In the genomic region with DNA sequence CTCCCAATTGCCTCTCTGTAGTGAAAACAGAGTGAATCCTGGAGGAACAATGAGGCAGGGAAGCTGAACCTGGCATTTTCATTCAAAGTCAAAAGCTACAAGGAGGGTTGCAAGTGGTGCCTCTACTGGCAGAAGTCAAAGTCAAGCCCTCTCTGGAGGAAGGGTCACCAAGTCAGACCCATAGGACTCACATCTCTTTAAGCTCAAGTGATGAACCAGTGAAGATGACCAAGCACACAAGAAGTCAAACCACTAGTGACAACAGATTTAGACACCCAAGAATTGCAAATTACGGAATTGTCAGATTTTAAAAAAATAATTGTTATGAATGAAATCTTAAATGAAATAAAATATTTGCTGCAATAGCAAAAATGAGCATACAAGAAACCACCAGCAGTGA, we compare ENCODE assay signal across 21 cellular contexts.
DNase-seq lines count a peak whose midpoint lies in the region; ATAC-seq, FAIRE-seq and TF ChIP-seq lines count a peak whose summit lies in the region.
"Had no signal": no experiment of that assay in that cellular context is flagged by ENCODE, and none has a peak within 500 bp of the region (broad histone marks: within the 10 kb centered on the region; RNA-seq: fewer than 3 reads in every experiment).

No MANE protein-coding gene starts in this region.

- no peaks in the 10 kb centered on the region for H4K20me1 ChIP-seq in GM12878 (ENCODE audit: control insufficient read depth, insufficient read depth)

- SMC1A ChIA-PET in GM12878 (lab: Charles Lee; ENCODE audit: uncharacterized antibody, unreplicated experiment) = interaction anchor here (0.7 to 13.7 kb wide), 34 partner anchors 11 to 586 kb away, joined by 3 to 343 read pairs (median 5); a partner anchor contains a TSS

- TF ChIP-seq POLR2A in GM12878 (IDR thresholded peaks at IDR 0.05; ENCODE audit: low read depth, low read length) = no peak

- no peak for TF ChIP-seq RAD21 in GM12878 (IDR thresholded peaks at IDR 0.05; ENCODE audit: insufficient read depth, low read depth, low read length)

- no peak for TF ChIP-seq EP300 in GM12878 (IDR thresholded peaks at IDR 0.05; ENCODE audit: borderline replicate concordance in 1 of 2, control insufficient read depth in 1 of 2, low read depth in 2 of 2, low read length in 2 of 2)

- H2AFZ ChIP-seq in GM12878 (ENCODE audit: control insufficient read depth, low read depth, low read length) = no peak overlapping the region

- POLR2A ChIA-PET in GM12878 (lab: Charles Lee) = interaction anchor here (0.7 to 2.7 kb wide), 18 partner anchors 13 to 330 kb away, joined by 3 to 33 read pairs (median 4); a partner anchor contains a TSS

- in situ Hi-C loops in GM12878 (cut with MboI) = no loop called here

- H3K4me1 ChIP-seq in GM12878 (ENCODE audit: control insufficient read depth, insufficient read depth, low read length) = peaks cover 15% of the 10 kb centered on the region
- peaks cover 11% of the 10 kb centered on the region for H3K4me1 ChIP-seq in BE2C
- peaks cover 7% of the 10 kb centered on the region for H3K4me1 ChIP-seq in left ventricle myocardium inferior
- H3K4me1 ChIP-seq: tibial nerve had no signal

- BruUV-seq in GM12878 (replicated peaks; lab: Mats Ljungman, UMichigan) = no TSS peak

- H3K27ac ChIP-seq in GM12878 (ENCODE audit: control insufficient read depth, insufficient read depth) = peak overlapping the region; percentile 35; the same call in 1 of the 2 replicates
- no peak overlapping the region for H3K27ac ChIP-seq in left ventricle myocardium inferior (replicated peaks)
- H3K27ac ChIP-seq: brain microvascular endothelial cell, coronary artery, ovary, tibial nerve had no signal

- no peak overlapping the region for H3K9ac ChIP-seq in GM12878 (ENCODE audit: control insufficient read depth, insufficient read depth, low read length)

- RAD21 ChIA-PET in GM12878 (lab: Charles Lee; ENCODE audit: unreplicated experiment) = interaction anchor here (0.7 to 9.0 kb wide), 25 partner anchors 8 to 683 kb away, joined by 3 to 112 read pairs (median 5); no protein-coding TSS in a partner anchor

- no peaks in the 10 kb centered on the region for H3K79me2 ChIP-seq in GM12878 (ENCODE audit: control insufficient read depth, insufficient read depth, low read length)

- H3K27me3 ChIP-seq in GM12878 (replicated peaks in 1 of 2; ENCODE audit: control insufficient read depth in 2 of 2, insufficient read depth in 2 of 2, low read length in 1 of 2) = no peaks in the 10 kb centered on the region
- H3K27me3 ChIP-seq in BE2C = no peaks in the 10 kb centered on the region
- no peaks in the 10 kb centered on the region for H3K27me3 ChIP-seq in left ventricle myocardium inferior (ENCODE audit: low read depth)
- H3K27me3 ChIP-seq: brain microvascular endothelial cell, ovary, tibial nerve had no signal

- TF ChIP-seq CTCF in GM12865 (IDR thresholded peaks at IDR 0.05; ENCODE audit: insufficient read depth, low read depth, low read length, missing control alignments) = no peak
- no peak for TF ChIP-seq CTCF in GM12878 (IDR thresholded peaks at IDR 0.05 in 2 of 3, conservative IDR thresholded peaks at IDR 0.05 in 1 of 3; ENCODE audit: control insufficient read depth in 2 of 3, extremely low read depth in 1 of 3, insufficient read depth in 1 of 3, low read depth in 3 of 3, low read length in 3 of 3)
- TF ChIP-seq CTCF in BE2C (IDR thresholded peaks at IDR 0.05; ENCODE audit: low read depth, low read length) = no peak
- no peak for TF ChIP-seq CTCF in left ventricle myocardium inferior (IDR thresholded peaks at IDR 0.05; ENCODE audit: borderline replicate concordance)

- peak overlapping the region; percentile 66 for H3K4me2 ChIP-seq in GM12878 (ENCODE audit: control insufficient read depth, insufficient read depth)

- H3K9me3 ChIP-seq in GM12878 (replicated peaks; ENCODE audit: control insufficient read depth, insufficient read depth, low read length) (no peaks in the 10 kb centered on the region), BE2C (no peaks in the 10 kb centered on the region), left ventricle myocardium inferior (replicated peaks) (no peaks in the 10 kb centered on the region)
- H3K9me3 ChIP-seq: ovary, tibial nerve had no signal

- no peak for DNase-seq in GM12865 (ENCODE audit: low read depth)
- DNase-seq in GM12878 (ENCODE audit: low read depth, low spot score) = no peak
- no peak for DNase-seq in BE2C
- no peak for DNase-seq in stimulated activated CD4-positive, alpha-beta T cell treated with anti-CD3 and anti-CD28 coated beads, Interleukin-1b, Interleukin-23, amount 100 ng/mL, for 48 hours
- DNase-seq in left ventricle myocardium inferior = no peak
- DNase-seq: brain microvascular endothelial cell; CD4-positive, CD25-positive, alpha-beta regulatory T cell; hypothalamus; KG1; naive thymus-derived CD4-positive, alpha-beta T cell; NCI-H2107; ovary; stimulated activated naive CD4-positive, alpha-beta T cell treated with Interleukin-2 at 50 U/mL for 16 hours had no signal

- peak; percentile 8 for ATAC-seq in GM19372 (IDR thresholded peaks at IDR 0.05; ENCODE audit: low read depth, unreplicated experiment)
- ATAC-seq in HG03064 (IDR thresholded peaks at IDR 0.05; ENCODE audit: low read depth, unreplicated experiment) = peak; percentile 20
- peak; percentile 45 for ATAC-seq in GM12878
- no peak for ATAC-seq in HG03378 (IDR thresholded peaks at IDR 0.05; ENCODE audit: unreplicated experiment)
- ATAC-seq: naive thymus-derived CD4-positive, alpha-beta T cell; sciatic nerve had no signal

- WGBS in GM12878 (ENCODE audit: insufficient coverage, insufficient replicate concordance, low lambda C conversion rate, missing lambda C conversion rate) = 79% methylated on average over 1 of the region's 1 CpG

- CTCF ChIA-PET in GM12878 (lab: Yijun Ruan, JAX) = interaction anchor here (0.9 to 3.4 kb wide), 14 partner anchors 10 to 586 kb away, joined by 3 to 23 read pairs (median 4); a partner anchor contains a TSS

- H3K36me3 ChIP-seq in GM12878 (ENCODE audit: control insufficient read depth in 2 of 2, insufficient read depth in 2 of 2, low read length in 1 of 2) (no peaks in the 10 kb centered on the region), BE2C (no peaks in the 10 kb centered on the region), left ventricle myocardium inferior (no peaks in the 10 kb centered on the region)
- H3K36me3 ChIP-seq: brain microvascular endothelial cell, ovary, tibial nerve had no signal

- intact Hi-C loops in GM12878 (cut with micrococcal nuclease; ENCODE audit: unreplicated experiment) (loop anchor here (1.0 to 5.0 kb wide), 3 partner anchors 13 to 82 kb away; a partner anchor contains a TSS), left ventricle myocardium inferior (cut with micrococcal nuclease) (no loop called here)

- H3K4me3 ChIP-seq in GM12865 (ENCODE audit: low read depth, low read length) (peak overlapping the region; percentile 18), GM12878 (no peak overlapping the region), BE2C (ENCODE audit: low read depth, low read length) (no peak overlapping the region), left ventricle myocardium inferior (no peak overlapping the region)
- H3K4me3 ChIP-seq: coronary artery, ovary, tibial nerve had no signal

- FAIRE-seq in GM12878 (lab: Jason Lieb, UNC) = no peak
- FAIRE-seq: H54, keratinocyte had no signal

TF ChIP-seq in GM12878, 131 proteins besides CTCF, POLR2A, EP300 and RAD21:
- TF ChIP-seq CBX5 (IDR thresholded peaks at IDR 0.05; ENCODE audit: low read depth) = no peak
- TF ChIP-seq SMARCA5 (IDR thresholded peaks at IDR 0.05) = 0 out of 2 replicates have a peak, but pooled peaks have one; percentile 64
